Comparison of ENCODE assay signal across 1 cellular context in the genomic region with DNA sequence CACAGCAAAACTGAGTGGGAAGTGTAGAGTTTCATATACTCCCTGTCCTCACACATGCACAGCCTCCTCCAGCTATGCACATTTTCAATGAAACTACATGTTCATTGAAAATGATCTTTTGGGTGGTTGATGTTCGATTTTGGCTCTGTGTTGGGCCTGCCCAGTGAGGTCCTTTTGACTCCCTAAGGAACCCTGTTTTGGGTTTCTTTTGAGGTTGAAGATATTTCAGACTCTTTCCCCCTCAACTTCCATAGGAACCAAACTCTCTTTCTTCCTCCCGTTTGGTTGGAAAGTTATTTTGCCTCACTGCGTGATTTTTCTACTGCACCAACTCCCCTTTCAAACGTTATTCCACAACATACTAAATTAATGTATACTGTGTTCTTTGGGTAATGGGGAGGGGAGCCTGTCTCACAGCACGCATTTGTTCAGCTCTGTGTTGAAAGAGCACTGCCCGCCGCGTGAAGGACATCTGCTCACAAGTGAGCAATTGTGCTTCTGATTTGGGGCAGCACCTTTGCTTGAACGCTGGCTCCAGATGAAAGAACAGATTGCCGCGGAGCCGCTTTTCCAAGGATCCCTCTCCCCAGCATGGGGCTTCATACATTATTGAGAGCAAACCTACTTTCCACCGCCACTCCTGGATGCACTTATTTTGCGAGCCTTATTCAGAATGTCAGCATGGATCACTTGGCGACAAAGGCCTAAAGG.
A peak's percentile ranks its signal among the peaks of the same experiment; 100 is the strongest.
TF ChIP-seq lines count a peak whose summit lies in the region.

No MANE protein-coding gene starts in this region.

TF ChIP-seq in HepG2, 621 proteins besides CTCF, POLR2A, EP300 and RAD21 (continued from another document and continues in another):
- TF ChIP-seq ZFP91 (CRISPR knock-in tag; IDR thresholded peaks at IDR 0.05; ENCODE audit: borderline replicate concordance) = peak; percentile 69
- TF ChIP-seq, protein P1, sequence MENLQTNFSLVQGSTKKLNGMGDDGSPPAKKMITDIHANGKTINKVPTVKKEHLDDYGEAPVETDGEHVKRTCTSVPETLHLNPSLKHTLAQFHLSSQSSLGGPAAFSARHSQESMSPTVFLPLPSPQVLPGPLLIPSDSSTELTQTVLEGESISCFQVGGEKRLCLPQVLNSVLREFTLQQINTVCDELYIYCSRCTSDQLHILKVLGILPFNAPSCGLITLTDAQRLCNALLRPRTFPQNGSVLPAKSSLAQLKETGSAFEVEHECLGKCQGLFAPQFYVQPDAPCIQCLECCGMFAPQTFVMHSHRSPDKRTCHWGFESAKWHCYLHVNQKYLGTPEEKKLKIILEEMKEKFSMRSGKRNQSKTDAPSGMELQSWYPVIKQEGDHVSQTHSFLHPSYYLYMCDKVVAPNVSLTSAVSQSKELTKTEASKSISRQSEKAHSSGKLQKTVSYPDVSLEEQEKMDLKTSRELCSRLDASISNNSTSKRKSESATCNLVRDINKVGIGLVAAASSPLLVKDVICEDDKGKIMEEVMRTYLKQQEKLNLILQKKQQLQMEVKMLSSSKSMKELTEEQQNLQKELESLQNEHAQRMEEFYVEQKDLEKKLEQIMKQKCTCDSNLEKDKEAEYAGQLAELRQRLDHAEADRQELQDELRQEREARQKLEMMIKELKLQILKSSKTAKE (CRISPR knock-in tag; IDR thresholded peaks at IDR 0.05; ENCODE audit: borderline replicate concordance) = no peak
- TF ChIP-seq, protein P2, sequence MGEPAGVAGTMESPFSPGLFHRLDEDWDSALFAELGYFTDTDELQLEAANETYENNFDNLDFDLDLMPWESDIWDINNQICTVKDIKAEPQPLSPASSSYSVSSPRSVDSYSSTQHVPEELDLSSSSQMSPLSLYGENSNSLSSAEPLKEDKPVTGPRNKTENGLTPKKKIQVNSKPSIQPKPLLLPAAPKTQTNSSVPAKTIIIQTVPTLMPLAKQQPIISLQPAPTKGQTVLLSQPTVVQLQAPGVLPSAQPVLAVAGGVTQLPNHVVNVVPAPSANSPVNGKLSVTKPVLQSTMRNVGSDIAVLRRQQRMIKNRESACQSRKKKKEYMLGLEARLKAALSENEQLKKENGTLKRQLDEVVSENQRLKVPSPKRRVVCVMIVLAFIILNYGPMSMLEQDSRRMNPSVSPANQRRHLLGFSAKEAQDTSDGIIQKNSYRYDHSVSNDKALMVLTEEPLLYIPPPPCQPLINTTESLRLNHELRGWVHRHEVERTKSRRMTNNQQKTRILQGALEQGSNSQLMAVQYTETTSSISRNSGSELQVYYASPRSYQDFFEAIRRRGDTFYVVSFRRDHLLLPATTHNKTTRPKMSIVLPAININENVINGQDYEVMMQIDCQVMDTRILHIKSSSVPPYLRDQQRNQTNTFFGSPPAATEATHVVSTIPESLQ (CRISPR knock-in tag; conservative IDR thresholded peaks at IDR 0.05) = no peak
- no peak for TF ChIP-seq ZNF703 (CRISPR knock-in tag; IDR thresholded peaks at IDR 0.05; ENCODE audit: borderline replicate concordance)
- TF ChIP-seq ZNF616 (CRISPR knock-in tag; IDR thresholded peaks at IDR 0.05; ENCODE audit: low read depth) = peak; percentile 48; the same call in 1 of the 2 replicates
- no peak for TF ChIP-seq ZSCAN30 (CRISPR knock-in tag; IDR thresholded peaks at IDR 0.05)
- no peak for TF ChIP-seq ZNF7 (CRISPR knock-in tag; IDR thresholded peaks at IDR 0.05)
- TF ChIP-seq ZHX1 (CRISPR knock-in tag; IDR thresholded peaks at IDR 0.05; ENCODE audit: low read depth) = 0 out of 2 replicates have a peak, but pooled peaks have one; percentile 22
- TF ChIP-seq, protein P3, sequence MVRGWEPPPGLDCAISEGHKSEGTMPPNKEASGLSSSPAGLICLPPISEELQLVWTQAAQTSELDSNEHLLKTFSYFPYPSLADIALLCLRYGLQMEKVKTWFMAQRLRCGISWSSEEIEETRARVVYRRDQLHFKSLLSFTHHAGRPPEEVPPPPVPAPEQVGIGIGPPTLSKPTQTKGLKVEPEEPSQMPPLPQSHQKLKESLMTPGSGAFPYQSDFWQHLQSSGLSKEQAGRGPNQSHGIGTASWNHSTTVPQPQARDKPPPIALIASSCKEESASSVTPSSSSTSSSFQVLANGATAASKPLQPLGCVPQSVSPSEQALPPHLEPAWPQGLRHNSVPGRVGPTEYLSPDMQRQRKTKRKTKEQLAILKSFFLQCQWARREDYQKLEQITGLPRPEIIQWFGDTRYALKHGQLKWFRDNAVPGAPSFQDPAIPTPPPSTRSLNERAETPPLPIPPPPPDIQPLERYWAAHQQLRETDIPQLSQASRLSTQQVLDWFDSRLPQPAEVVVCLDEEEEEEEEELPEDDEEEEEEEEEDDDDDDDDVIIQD (CRISPR knock-in tag; IDR thresholded peaks at IDR 0.05; ENCODE audit: low read depth) = peak; percentile 81; the same call in 1 of the 2 replicates
- no peak for TF ChIP-seq ZNF841 (CRISPR knock-in tag; IDR thresholded peaks at IDR 0.05; ENCODE audit: borderline replicate concordance)
- peak in 1 of 2 experiments; percentile 80; a peak in 3 of 4 replicates for TF ChIP-seq NR2F1 (CRISPR knock-in tag; IDR thresholded peaks at IDR 0.05)
- TF ChIP-seq ZNF253 (CRISPR knock-in tag; IDR thresholded peaks at IDR 0.05; ENCODE audit: borderline replicate concordance) = no peak
- no peak for TF ChIP-seq MAZ (IDR thresholded peaks at IDR 0.05; ENCODE audit: borderline replicate concordance, low read depth, low read length)
- TF ChIP-seq MAZ (CRISPR knock-in tag; IDR thresholded peaks at IDR 0.05; ENCODE audit: low read depth) = peak; percentile 59; the same call in 1 of the 2 replicates
- TF ChIP-seq AKNA (CRISPR knock-in tag; IDR thresholded peaks at IDR 0.05; ENCODE audit: borderline replicate concordance) = no peak
- TF ChIP-seq ZNF282 (IDR thresholded peaks at IDR 0.05; ENCODE audit: partially characterized antibody) = no peak
- TF ChIP-seq ZSCAN5A (CRISPR knock-in tag; IDR thresholded peaks at IDR 0.05; ENCODE audit: borderline replicate concordance) = peak; percentile 51; the same call in 1 of the 2 replicates
- TF ChIP-seq ONECUT2 (CRISPR knock-in tag; IDR thresholded peaks at IDR 0.05) = peak; percentile 76
- peak; percentile 97 for TF ChIP-seq NCOA2 (CRISPR knock-in tag; IDR thresholded peaks at IDR 0.05)
- TF ChIP-seq NFE2L1 (CRISPR knock-in tag; IDR thresholded peaks at IDR 0.05; ENCODE audit: borderline replicate concordance) = no peak
- peak; percentile 20 for TF ChIP-seq TBL1XR1 (IDR thresholded peaks at IDR 0.05; ENCODE audit: borderline replicate concordance, low read length, partially characterized antibody)
- TF ChIP-seq ZNF292 (CRISPR knock-in tag; IDR thresholded peaks at IDR 0.05; ENCODE audit: borderline replicate concordance, low read depth) = peak; percentile 99
- TF ChIP-seq TOE1 (CRISPR knock-in tag; IDR thresholded peaks at IDR 0.05) = no peak
- peak; percentile 98 for TF ChIP-seq ARID5B (CRISPR knock-in tag; IDR thresholded peaks at IDR 0.05)
- TF ChIP-seq DPF2 (CRISPR knock-in tag; IDR thresholded peaks at IDR 0.05; ENCODE audit: borderline replicate concordance, low read depth) = peak; percentile 92
- TF ChIP-seq NFE2 (CRISPR knock-in tag; IDR thresholded peaks at IDR 0.05) = no peak
- peak; percentile 39; the same call in 1 of the 2 replicates for TF ChIP-seq NFKB2 (CRISPR knock-in tag; IDR thresholded peaks at IDR 0.05; ENCODE audit: borderline replicate concordance)
